ENCODE assay signal across 1 cellular context in genomic region chr20:17710379-17711305, GRCh38.
TF ChIP-seq lines count a peak whose summit lies in the region.

No MANE protein-coding gene starts in this region.

TF ChIP-seq in HepG2, 621 proteins besides CTCF, POLR2A, EP300 and RAD21 (continued from another document and continues in another):
- TF ChIP-seq STAT6 (CRISPR knock-in tag; IDR thresholded peaks at IDR 0.05; ENCODE audit: borderline replicate concordance) (peak; percentile 77), ZNF546 (CRISPR knock-in tag; conservative IDR thresholded peaks at IDR 0.05) (no peak), ZNF124 (CRISPR knock-in tag; IDR thresholded peaks at IDR 0.05) (0 out of 2 replicates have a peak, but pooled peaks have one; percentile 54), SNAI1 (CRISPR knock-in tag; IDR thresholded peaks at IDR 0.05; ENCODE audit: borderline replicate concordance) (peak; percentile 68; the same call in 1 of the 2 replicates), ZNF768 (CRISPR knock-in tag; IDR thresholded peaks at IDR 0.05) (no peak; the same call in 1 of the 2 replicates), ZNF180 (CRISPR knock-in tag; IDR thresholded peaks at IDR 0.05; ENCODE audit: borderline replicate concordance, low read depth) (no peak), ZNF850 (CRISPR knock-in tag; conservative IDR thresholded peaks at IDR 0.05) (no peak), KLF9 (CRISPR knock-in tag; IDR thresholded peaks at IDR 0.05; ENCODE audit: low read depth) (no peak), ZNF530 (CRISPR knock-in tag; IDR thresholded peaks at IDR 0.05; ENCODE audit: low read depth) (no peak), ZNF17 (CRISPR knock-in tag; IDR thresholded peaks at IDR 0.05) (no peak), ZNF709 (CRISPR knock-in tag; IDR thresholded peaks at IDR 0.05) (no peak), ELF1 (CRISPR knock-in tag; IDR thresholded peaks at IDR 0.05) (peak; percentile 45; the same call in 1 of the 2 replicates), GPN1 (CRISPR knock-in tag; IDR thresholded peaks at IDR 0.05; ENCODE audit: borderline replicate concordance) (no peak), ZNF446 (CRISPR knock-in tag; IDR thresholded peaks at IDR 0.05) (no peak), TSC22D2 (CRISPR knock-in tag; IDR thresholded peaks at IDR 0.05; ENCODE audit: borderline replicate concordance) (no peak; the same call in 1 of the 2 replicates), SAP130 (CRISPR knock-in tag; IDR thresholded peaks at IDR 0.05; ENCODE audit: low read depth) (peak; percentile 77), NCOA1 (CRISPR knock-in tag; IDR thresholded peaks at IDR 0.05) (no peak), HNF4A (CRISPR knock-in tag; IDR thresholded peaks at IDR 0.05) (peak; percentile 96), ZNF24 (IDR thresholded peaks at IDR 0.05) (no peak), ZSCAN20 (CRISPR knock-in tag; IDR thresholded peaks at IDR 0.05; ENCODE audit: borderline replicate concordance) (no peak), ZNF513 (CRISPR knock-in tag; conservative IDR thresholded peaks at IDR 0.05) (no peak), YEATS4 (CRISPR knock-in tag; IDR thresholded peaks at IDR 0.05; ENCODE audit: borderline replicate concordance) (peak; percentile 75), THAP11 (CRISPR knock-in tag; IDR thresholded peaks at IDR 0.05) (peak; percentile 62; the same call in 1 of the 2 replicates), MED8 (CRISPR knock-in tag; IDR thresholded peaks at IDR 0.05; ENCODE audit: insufficient replicate concordance) (peak; percentile 26), TEF (CRISPR knock-in tag; IDR thresholded peaks at IDR 0.05) (0 out of 2 replicates have a peak, but pooled peaks have one; percentile 66), NFYB (CRISPR knock-in tag; IDR thresholded peaks at IDR 0.05) (0 out of 2 replicates have a peak, but pooled peaks have one; percentile 8), REPIN1 (CRISPR knock-in tag; IDR thresholded peaks at IDR 0.05; ENCODE audit: borderline replicate concordance, low read depth) (peak; percentile 22; the same call in 1 of the 2 replicates), ZBTB49 (CRISPR knock-in tag; IDR thresholded peaks at IDR 0.05; ENCODE audit: borderline replicate concordance) (no peak), SIN3A (IDR thresholded peaks at IDR 0.05; ENCODE audit: borderline replicate concordance, low read depth, low read length) (no peak), PHF21A (CRISPR knock-in tag; IDR thresholded peaks at IDR 0.05) (peak; percentile 95), ZNF713 (CRISPR knock-in tag; IDR thresholded peaks at IDR 0.05) (peak; percentile 93; the same call in 1 of the 2 replicates), BRF2 (CRISPR knock-in tag; IDR thresholded peaks at IDR 0.05) (no peak), ZIK1 (CRISPR knock-in tag; IDR thresholded peaks at IDR 0.05; ENCODE audit: borderline replicate concordance, low read depth) (no peak), KMT2A (CRISPR knock-in tag; IDR thresholded peaks at IDR 0.05) (no peak), ZNF557 (CRISPR knock-in tag; IDR thresholded peaks at IDR 0.05) (0 out of 2 replicates have a peak, but pooled peaks have one; percentile 33), TAF1 (CRISPR knock-in tag; IDR thresholded peaks at IDR 0.05) (peak; percentile 23; the same call in 1 of the 2 replicates), ZBTB39 (CRISPR knock-in tag; IDR thresholded peaks at IDR 0.05) (0 out of 2 replicates have a peak, but pooled peaks have one; percentile 46), HDAC2 (CRISPR knock-in tag; IDR thresholded peaks at IDR 0.05) (peak; percentile 82), TBL1XR1 (IDR thresholded peaks at IDR 0.05; ENCODE audit: borderline replicate concordance, low read length, partially characterized antibody) (no peak), ZNF280D (CRISPR knock-in tag; IDR thresholded peaks at IDR 0.05) (peak; percentile 93; the same call in 1 of the 2 replicates), PCBP1 (IDR thresholded peaks at IDR 0.05; ENCODE audit: borderline replicate concordance, low read depth, low read length) (no peak), ARID3A (IDR thresholded peaks at IDR 0.05; ENCODE audit: low read depth, low read length) (0 out of 2 replicates have a peak, but pooled peaks have one; percentile 23), ARNT (IDR thresholded peaks at IDR 0.05) (no peak), ATAD3A (CRISPR knock-in tag; IDR thresholded peaks at IDR 0.05) (no peak), MED13 (CRISPR knock-in tag; IDR thresholded peaks at IDR 0.05) (no peak), RFXAP (CRISPR knock-in tag; IDR thresholded peaks at IDR 0.05; ENCODE audit: borderline replicate concordance) (peak; percentile 88), SMC3 (IDR thresholded peaks at IDR 0.05; ENCODE audit: low read length) (peak; percentile 35; the same call in 1 of the 2 replicates), MAFK (conservative IDR thresholded peaks at IDR 0.05 in 1 of 2, IDR thresholded peaks at IDR 0.05 in 1 of 2; ENCODE audit: low read length in 2 of 2) (peak; percentile 89 to 94), SYNCRIP (IDR thresholded peaks at IDR 0.05; ENCODE audit: insufficient read depth, low read depth, low read length) (no peak), MXD1 (CRISPR knock-in tag; IDR thresholded peaks at IDR 0.05) (peak; percentile 74), MZF1 (CRISPR knock-in tag; IDR thresholded peaks at IDR 0.05; ENCODE audit: borderline replicate concordance) (no peak)
